ENCODE assay signal across 26 cellular contexts in the genomic region with DNA sequence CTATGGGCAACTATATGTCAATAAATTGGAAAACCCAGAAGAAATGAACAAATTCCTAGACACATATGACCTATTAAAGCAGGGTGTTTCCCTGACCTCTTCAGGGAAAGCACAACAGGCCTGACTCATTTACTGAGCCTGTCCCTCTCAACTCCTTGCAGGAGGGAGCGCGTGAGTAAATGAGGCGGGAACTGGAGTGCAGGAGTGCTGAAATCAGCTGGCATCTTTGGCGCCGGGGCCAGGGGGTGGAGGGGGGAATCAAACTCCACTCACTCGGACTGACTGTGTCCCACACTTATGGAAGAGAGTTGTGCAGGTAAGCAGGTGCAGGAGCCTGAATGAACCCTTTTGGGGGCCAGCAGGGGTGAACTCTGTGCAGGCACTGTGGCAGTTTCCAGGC.
DNase-seq lines count a peak whose midpoint lies in the region; ATAC-seq and TF ChIP-seq lines count a peak whose summit lies in the region.
"Had no signal": no experiment of that assay in that cellular context is flagged by ENCODE, and none has a peak within 500 bp of the region (broad histone marks: within the 10 kb centered on the region; RNA-seq: fewer than 3 reads in every experiment).

No MANE protein-coding gene starts in this region.

- H3K4me3 Mint-ChIP-seq in GM23338 (no peak overlapping the region), glutamatergic neuron (ENCODE audit: unreplicated experiment) (no peak overlapping the region)
- H3K4me3 Mint-ChIP-seq: CD4-positive, alpha-beta memory T cell; IgD-negative memory B cell had no signal

- H3K27ac Mint-ChIP-seq in GM23338 (no peak overlapping the region), glutamatergic neuron (ENCODE audit: unreplicated experiment) (peak overlapping the region; percentile 87)
- H3K27ac Mint-ChIP-seq: CD4-positive, alpha-beta memory T cell; IgD-negative memory B cell had no signal

- H3K4me2 ChIP-seq in GM23338, result no peak overlapping the region
- H3K4me2 ChIP-seq in mesenchymal stem cell (ENCODE audit: low read length, poor library complexity, severe bottlenecking), result peak overlapping the region; percentile 16
- H3K4me2 ChIP-seq: KMS-11, PC-9 had no signal

- H3K4me3 ChIP-seq in GM23338 (no peak overlapping the region), mesenchymal stem cell (ENCODE audit: insufficient read depth in 1 of 2, low read depth in 1 of 2, low read length in 2 of 2) (no peak overlapping the region)
- H3K4me3 ChIP-seq: PC-9, SJSA1 had no signal

- ATAC-seq in GM23338, result no peak; the same call in 2 of the 3 replicates

- no peak overlapping the region for H3K4ac ChIP-seq in mesenchymal stem cell (ENCODE audit: low read depth in 1 of 2, low read length in 2 of 2)

- H3K4me1 ChIP-seq in GM23338 (ENCODE audit: insufficient read depth) (no peaks in the 10 kb centered on the region), mesenchymal stem cell (ENCODE audit: control insufficient read depth, insufficient read depth, low read depth, low read length) (no peaks in the 10 kb centered on the region)
- H3K4me1 ChIP-seq: Caco-2, SJSA1 had no signal

- H2AFZ ChIP-seq in GM23338 (peak overlapping the region; percentile 80; the same call in 1 of the 2 replicates), mesenchymal stem cell (ENCODE audit: low read depth, low read length) (no peak overlapping the region)
- H2AFZ ChIP-seq: PC-9 had no signal

- no peaks in the 10 kb centered on the region for H4K20me1 ChIP-seq in GM23338 (replicated peaks; ENCODE audit: insufficient read depth)

- peaks cover 4% of the 10 kb centered on the region for H3K9me3 ChIP-seq in mesenchymal stem cell (ENCODE audit: control insufficient read depth, low read length)
- H3K9me3 ChIP-seq: Caco-2, SJSA1 had no signal

- no peaks in the 10 kb centered on the region for H3K36me3 Mint-ChIP-seq in GM23338 (ENCODE audit: low read depth)
- no peaks in the 10 kb centered on the region for H3K36me3 Mint-ChIP-seq in glutamatergic neuron (ENCODE audit: unreplicated experiment)
- H3K36me3 Mint-ChIP-seq: CD4-positive, alpha-beta memory T cell; IgD-negative memory B cell had no signal

- H3K14ac ChIP-seq in mesenchymal stem cell (ENCODE audit: low read length in 2 of 2), result no peak overlapping the region

- H3K27me3 ChIP-seq in GM23338 (ENCODE audit: insufficient read depth) (no peaks in the 10 kb centered on the region), mesenchymal stem cell (ENCODE audit: control insufficient read depth in 1 of 2, insufficient read depth in 1 of 2, low read length in 2 of 2) (no peaks in the 10 kb centered on the region)
- H3K27me3 ChIP-seq: SJSA1 had no signal

- no peak overlapping the region for H3K9ac ChIP-seq in mesenchymal stem cell (ENCODE audit: low read length)
- H3K9ac ChIP-seq: KMS-11 had no signal

- no peaks in the 10 kb centered on the region for H3K79me1 ChIP-seq in mesenchymal stem cell (replicated peaks; ENCODE audit: low read length, poor library complexity, severe bottlenecking)

- H3K18ac ChIP-seq in mesenchymal stem cell (ENCODE audit: low read depth in 1 of 2, low read length in 2 of 2), result no peak overlapping the region

- no peaks in the 10 kb centered on the region for H3K9me3 Mint-ChIP-seq in GM23338
- H3K9me3 Mint-ChIP-seq in glutamatergic neuron (ENCODE audit: unreplicated experiment), result peaks cover 3% of the 10 kb centered on the region

- no peaks in the 10 kb centered on the region for H3K9me2 ChIP-seq in GM23338 (ENCODE audit: insufficient read depth)

- H2BK5ac ChIP-seq in mesenchymal stem cell (ENCODE audit: low read depth, low read length, poor library complexity, severe bottlenecking), result no peak overlapping the region

- TF ChIP-seq CTCF in GM23338 (conservative IDR thresholded peaks at IDR 0.05; ENCODE audit: low read depth in 2 of 2) (no peak), glutamatergic neuron (IDR thresholded peaks at IDR 0.05; ENCODE audit: partially characterized antibody, unreplicated experiment) (no peak)

- no peak overlapping the region for H2BK120ac ChIP-seq in mesenchymal stem cell (ENCODE audit: low read depth, low read length)

- H3K23ac ChIP-seq in mesenchymal stem cell (ENCODE audit: low read length in 2 of 2), result no peak overlapping the region

- no peaks in the 10 kb centered on the region for H3K36me3 ChIP-seq in GM23338 (ENCODE audit: insufficient read depth)
- H3K36me3 ChIP-seq in mesenchymal stem cell (ENCODE audit: control insufficient read depth in 1 of 2, insufficient read depth in 2 of 2, low read depth in 1 of 2, low read length in 2 of 2), result no peaks in the 10 kb centered on the region
- H3K36me3 ChIP-seq: SJSA1 had no signal

- WGBS in mesenchymal stem cell, result 61% methylated on average over 6 of the region's 6 CpGs

- H3K27ac ChIP-seq in GM23338 (ENCODE audit: low read depth) (no peak overlapping the region), mesenchymal stem cell (ENCODE audit: low read length, poor library complexity, severe bottlenecking) (no peak overlapping the region)
- H3K27ac ChIP-seq: HL-60, KMS-11, PC-9, SJSA1 had no signal

- no peak overlapping the region for H4K8ac ChIP-seq in mesenchymal stem cell (ENCODE audit: low read length)

- no peaks in the 10 kb centered on the region for H3F3A ChIP-seq in GM23338 (replicated peaks; ENCODE audit: low read depth)

- no peak for DNase-seq in GM23338 (ENCODE audit: low spot score)
- DNase-seq in NCI-H69 (lab: John Stamatoyannopoulos, UW), result peak; percentile 17
- peak; percentile 20 for DNase-seq in glutamatergic neuron
- no peak for DNase-seq in mesenchymal stem cell
- no peak for DNase-seq in amygdala (lab: John Stamatoyannopoulos, UW)
- no peak for DNase-seq in MV-4-11 (lab: John Stamatoyannopoulos, UW)
- no peak for DNase-seq in activated CD4-positive, alpha-beta T cell treated with anti-CD3 and anti-CD28 coated beads for 1 hour
- no peak for DNase-seq in NCI-H2171 treated with DMSO at 0.1 percent for 48 hours (lab: John Stamatoyannopoulos, UW)
- DNase-seq: C1 segment of cervical spinal cord, Caco-2, GF-D8, GOT3, HCEC 1CT, NCI-H1092, NCI-H1417 treated with DMSO at 0.1 percent for 48 hours, NCI-H187, NCI-H2081 treated with DMSO at 0.1 percent for 48 hours, NCI-H446, NCI-H524 treated with DMSO at 0.1 percent for 48 hours, PC-9, Right ventricle myocardium superior had no signal

- H4K91ac ChIP-seq in mesenchymal stem cell (ENCODE audit: low read length), result no peak overlapping the region

- H2BK12ac ChIP-seq in mesenchymal stem cell (ENCODE audit: low read length in 2 of 2), result no peak overlapping the region

- H2AK5ac ChIP-seq in mesenchymal stem cell (ENCODE audit: low read length, severe bottlenecking), result no peak overlapping the region

- no peaks in the 10 kb centered on the region for H3K79me2 ChIP-seq in GM23338 (replicated peaks; ENCODE audit: insufficient read depth)

- H3K4me1 Mint-ChIP-seq in GM23338 (peaks cover 7% of the 10 kb centered on the region; the same call in 1 of the 3 replicates), glutamatergic neuron (ENCODE audit: low read depth, unreplicated experiment) (peaks cover 24% of the 10 kb centered on the region)
- H3K4me1 Mint-ChIP-seq: CD4-positive, alpha-beta memory T cell; IgD-negative memory B cell had no signal

- H3K27me3 Mint-ChIP-seq in GM23338 (ENCODE audit: insufficient read depth, low read depth, poor library complexity) (peaks cover 3% of the 10 kb centered on the region), glutamatergic neuron (ENCODE audit: unreplicated experiment) (peaks cover 5% of the 10 kb centered on the region)
- H3K27me3 Mint-ChIP-seq: CD4-positive, alpha-beta memory T cell; IgD-negative memory B cell had no signal

- H2BK15ac ChIP-seq in mesenchymal stem cell (ENCODE audit: low read depth, poor library complexity, severe bottlenecking), result no peak overlapping the region

TF ChIP-seq in GM23338, 12 proteins besides CTCF, POLR2A, EP300 and RAD21 (continues in another document):
- TF ChIP-seq EZH2 (IDR thresholded peaks at IDR 0.05; ENCODE audit: low read depth, unreplicated experiment) (no peak), CREB1 (CRISPR knock-in tag; IDR thresholded peaks at IDR 0.05; ENCODE audit: low read depth) (no peak), ETS1 (IDR thresholded peaks at IDR 0.05) (no peak), JUNB (IDR thresholded peaks at IDR 0.05; ENCODE audit: unreplicated experiment) (no peak), ZNF331 (CRISPR knock-in tag; IDR thresholded peaks at IDR 0.05; ENCODE audit: low read depth) (no peak), EZH2phosphoT487 (IDR thresholded peaks at IDR 0.05; ENCODE audit: unreplicated experiment) (no peak), ZNF114 (CRISPR knock-in tag; IDR thresholded peaks at IDR 0.05) (no peak), POLR2AphosphoS5 (IDR thresholded peaks at IDR 0.05; ENCODE audit: low read depth) (no peak)

Comparison
In these comparisons a context has a peak if more than half of its experiments do, and no peak if none do; other contexts are left out.
1. DNase-seq: peak in NCI-H69 (single experiment) and glutamatergic neuron (single experiment); none in GM23338 (single experiment), mesenchymal stem cell (single experiment), amygdala (0 of 56), MV-4-11 (single experiment), activated CD4-positive, alpha-beta T cell treated with anti-CD3 and anti-CD28 coated beads for 1 hour (single experiment) and NCI-H2171 treated with DMSO at 0.1 percent for 48 hours (single experiment).